In genomic region chr9:120480707-120481106, GRCh38 we compare ENCODE assay signal across 16 cellular contexts.
DNase-seq lines count a peak whose midpoint lies in the region; ATAC-seq and TF ChIP-seq lines count a peak whose summit lies in the region.
"Had no signal": no experiment of that assay in that cellular context is flagged by ENCODE, and none has a peak within 500 bp of the region (broad histone marks: within the 10 kb centered on the region; RNA-seq: fewer than 3 reads in every experiment).

No MANE protein-coding gene starts in this region.

- H3K27ac ChIP-seq in stomach smooth muscle (ENCODE audit: low read length) (peak overlapping the region; percentile 37), upper lobe of left lung (no peak overlapping the region)
- H3K27ac ChIP-seq: thoracic aorta, WERI-Rb-1 had no signal

- no peak for ATAC-seq in GM19324 (IDR thresholded peaks at IDR 0.05; ENCODE audit: low FRiP score, unreplicated experiment)
- no peak for ATAC-seq in HG03432 (IDR thresholded peaks at IDR 0.05; ENCODE audit: unreplicated experiment)
- no peak for ATAC-seq in upper lobe of left lung (ENCODE audit: low FRiP score in 2 of 2)

- H3K27ac Mint-ChIP-seq in activated T-cell treated with anti-CD3 and anti-CD28 coated beads, Interleukin-2, amount 50 U/mL, for 24 hours = peak overlapping the region; percentile 61
- H3K27ac Mint-ChIP-seq: activated T-helper 1 cell treated with anti-CD3 and anti-CD28 coated beads, Interleukin-12 subunit alpha, Interleukin-12 subunit beta, Interleukin-2, Interleukin-4 antibody, amounts not matched to agents 30 ng/mL and 10 ng/mL and 1 ng/mL, durations not matched to agents 14 hours and 24 hours and 36 hours; B cell; mesothelial cell of epicardium had no signal

- H3K36me3 ChIP-seq in stomach smooth muscle (ENCODE audit: control insufficient read depth in 2 of 2, insufficient read depth in 2 of 2, low read length in 2 of 2) = no peaks in the 10 kb centered on the region
- peaks cover 0 to 31% (median 10%) of the 10 kb centered on the region in 4 donors for H3K36me3 ChIP-seq in upper lobe of left lung
- H3K36me3 ChIP-seq: thoracic aorta had no signal

- 40 to 50% methylated on average over 1 of the region's 1 CpG for WGBS in upper lobe of left lung, 2 donors

- no peak for TF ChIP-seq EP300 in upper lobe of left lung (IDR thresholded peaks at IDR 0.05)

- no peak overlapping the region for H3K4me3 Mint-ChIP-seq in activated T-cell treated with anti-CD3 and anti-CD28 coated beads, Interleukin-2, amount 50 U/mL, for 24 hours
- H3K4me3 Mint-ChIP-seq: activated T-helper 1 cell treated with anti-CD3 and anti-CD28 coated beads, Interleukin-12 subunit alpha, Interleukin-12 subunit beta, Interleukin-2, Interleukin-4 antibody, amounts not matched to agents 30 ng/mL and 10 ng/mL and 1 ng/mL, durations not matched to agents 14 hours and 24 hours and 36 hours; B cell; mesothelial cell of epicardium had no signal

- no peaks in the 10 kb centered on the region for H3K9me3 Mint-ChIP-seq in activated T-cell treated with anti-CD3 and anti-CD28 coated beads, Interleukin-2, amount 50 U/mL, for 24 hours
- H3K9me3 Mint-ChIP-seq: activated T-helper 1 cell treated with anti-CD3 and anti-CD28 coated beads, Interleukin-12 subunit alpha, Interleukin-12 subunit beta, Interleukin-2, Interleukin-4 antibody, amounts not matched to agents 30 ng/mL and 10 ng/mL and 1 ng/mL, durations not matched to agents 14 hours and 24 hours and 36 hours; mesothelial cell of epicardium had no signal

- H3K9me3 ChIP-seq in stomach smooth muscle (ENCODE audit: control insufficient read depth in 2 of 2, low read length in 2 of 2) (no peaks in the 10 kb centered on the region), upper lobe of left lung (no peaks in the 10 kb centered on the region)
- H3K9me3 ChIP-seq: thoracic aorta had no signal

- H3K4me1 ChIP-seq in stomach smooth muscle (ENCODE audit: control insufficient read depth, insufficient read depth, low read length) (peaks cover 33% of the 10 kb centered on the region), upper lobe of left lung (peaks cover 0 to 22% (median 15%) of the 10 kb centered on the region in 4 donors)

- H3K4me3 ChIP-seq in fibroblast of mammary gland (ENCODE audit: control insufficient read depth, low read depth, low read length) (no peak overlapping the region), stomach smooth muscle (ENCODE audit: low read length in 2 of 2) (no peak overlapping the region), upper lobe of left lung (no peak overlapping the region)
- H3K4me3 ChIP-seq: thoracic aorta had no signal

- H3K9ac ChIP-seq in stomach smooth muscle (ENCODE audit: low read length in 2 of 2) = no peak overlapping the region

- no peak for TF ChIP-seq CTCF in fibroblast of mammary gland (conservative IDR thresholded peaks at IDR 0.05; ENCODE audit: control insufficient read depth, insufficient read depth, low read depth, low read length)
- TF ChIP-seq CTCF in upper lobe of left lung (IDR thresholded peaks at IDR 0.05) = no peak

- no peak for TF ChIP-seq POLR2A in upper lobe of left lung (IDR thresholded peaks at IDR 0.05)

- H3K4me1 Mint-ChIP-seq in activated T-cell treated with anti-CD3 and anti-CD28 coated beads, Interleukin-2, amount 50 U/mL, for 24 hours (ENCODE audit: low read depth) = peaks cover 3% of the 10 kb centered on the region
- H3K4me1 Mint-ChIP-seq: B cell had no signal

- no peak for DNase-seq in activated T-cell treated with anti-CD3 and anti-CD28 coated beads, Interleukin-2, amount 50 U/mL, for 24 hours
- no peak for DNase-seq in activated T-cell treated with anti-CD3 and anti-CD28 coated beads, Interleukin-2, amount 50 U/mL, for 1 hour
- DNase-seq in RPMI7951 (ENCODE audit: low read depth) (peak; percentile 44), fibroblast of mammary gland (ENCODE audit: low read depth) (peak; percentile 78), upper lobe of left lung (no peak)
- DNase-seq: cortex of kidney, NCI-H1436, RPMI8226, WERI-Rb-1 had no signal

- H3K36me3 Mint-ChIP-seq in activated T-cell treated with anti-CD3 and anti-CD28 coated beads, Interleukin-2, amount 50 U/mL, for 24 hours (ENCODE audit: low read depth) = peaks cover 78% of the 10 kb centered on the region

- H3K27me3 ChIP-seq in stomach smooth muscle (ENCODE audit: control insufficient read depth in 1 of 2, insufficient read depth in 2 of 2, low read length in 2 of 2) = no peaks in the 10 kb centered on the region
- H3K27me3 ChIP-seq in upper lobe of left lung = no peaks in the 10 kb centered on the region

- H3K27me3 Mint-ChIP-seq in activated T-cell treated with anti-CD3 and anti-CD28 coated beads, Interleukin-2, amount 50 U/mL, for 24 hours = no peaks in the 10 kb centered on the region
- H3K27me3 Mint-ChIP-seq: B cell had no signal

Comparison
In these comparisons a context has a peak if more than half of its experiments do, and no peak if none do; other contexts are left out.
1. DNase-seq: peak in RPMI7951 (single experiment) and fibroblast of mammary gland (single experiment); none in activated T-cell treated with anti-CD3 and anti-CD28 coated beads, Interleukin-2, amount 50 U/mL, for 24 hours (single experiment), activated T-cell treated with anti-CD3 and anti-CD28 coated beads, Interleukin-2, amount 50 U/mL, for 1 hour (single experiment) and upper lobe of left lung (0 of 2).